8 cellular contexts compared by ENCODE assay signal in the genomic region with DNA sequence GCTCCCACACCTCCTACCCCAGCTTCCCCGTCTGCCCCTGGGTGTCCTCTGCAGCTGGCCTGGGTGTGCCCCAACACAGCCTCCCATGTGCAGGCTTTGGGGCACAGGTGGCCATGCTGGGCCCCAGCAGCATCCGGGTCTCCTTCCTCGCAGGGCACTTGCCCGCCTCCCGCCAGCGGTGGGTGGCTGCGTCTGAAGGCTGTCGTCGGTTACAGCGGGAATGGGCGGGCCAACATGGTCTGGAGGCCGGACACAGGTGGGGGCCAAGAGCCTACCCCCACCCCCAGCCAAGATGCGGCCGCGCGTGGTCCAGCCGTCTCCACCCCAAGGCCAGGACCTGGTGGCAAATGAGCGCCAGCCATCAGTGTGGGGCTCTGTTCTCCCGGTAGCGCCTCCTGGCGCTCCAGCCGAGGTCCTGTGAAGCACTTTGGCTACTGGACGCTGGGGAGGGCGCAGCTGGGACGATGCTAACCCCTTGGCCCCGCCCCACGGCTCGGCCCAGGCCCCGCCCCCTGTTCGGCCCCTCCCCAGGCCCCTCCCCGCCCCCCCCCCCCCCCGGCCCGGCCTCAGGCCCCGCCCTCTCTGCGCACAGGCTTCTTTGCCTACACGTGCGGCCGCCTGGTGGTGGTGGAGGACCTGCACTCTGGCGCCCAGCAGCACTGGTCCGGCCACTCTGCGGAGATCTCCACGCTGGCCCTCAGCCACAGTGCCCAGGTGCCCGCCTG. TPM values are rescaled to one million over a fixed set of nuclear protein-coding genes. Genes with fewer than 3 reads are reported as not detected.
DNase-seq lines count a peak whose midpoint lies in the region; ATAC-seq and TF ChIP-seq lines count a peak whose summit lies in the region.

No MANE protein-coding gene starts in this region.

- H3K36me3 ChIP-seq in A673 (ENCODE audit: insufficient read depth, low read length, poor library complexity, severe bottlenecking) (peaks cover 4% of the 10 kb centered on the region), rectal smooth muscle tissue (ENCODE audit: control insufficient read depth, insufficient read depth, low read length) (no peaks in the 10 kb centered on the region)

- in situ Hi-C loops in astrocyte of the cerebellum (cut with HindIII; ENCODE audit: low sequenced_read_pairs) = no loop called here

- CTCF ChIA-PET in A673 (lab: Charles Lee) = interaction anchor here (0.5 kb wide), 1 partner anchor 54 kb away, joined by 6 read pairs; no protein-coding TSS in a partner anchor

- H3K27me3 ChIP-seq in A673 (replicated peaks; ENCODE audit: insufficient read depth, low read depth, low read length, poor library complexity) (no peaks in the 10 kb centered on the region), right cardiac atrium (ENCODE audit: control insufficient read depth, insufficient read depth) (no peaks in the 10 kb centered on the region), rectal smooth muscle tissue (ENCODE audit: control insufficient read depth, insufficient read depth, low read length) (no peaks in the 10 kb centered on the region)

- peak; percentile 46 for ATAC-seq in GM18909 (IDR thresholded peaks at IDR 0.05; ENCODE audit: poor library complexity, unreplicated experiment)
- peak; percentile 78 to 85 for ATAC-seq in right cardiac atrium

- TF ChIP-seq CTCF in A673 (conservative IDR thresholded peaks at IDR 0.05; ENCODE audit: low read depth, low read length) = peak; percentile 41; the same call in 1 of the 2 replicates
- peak; percentile 43 for TF ChIP-seq CTCF in astrocyte of the cerebellum (IDR thresholded peaks at IDR 0.05; ENCODE audit: low read depth, low read length, missing control alignments)

- peak; percentile 78 for DNase-seq in A673 (ENCODE audit: low spot score)
- DNase-seq in Kasumi-1 (lab: John Stamatoyannopoulos, UW) = peak; percentile 62 to 67
- DNase-seq in T-helper 2 cell = peak in 4 of 5 experiments; percentile 49 to 70 (median 57)
- peak; percentile 32 for DNase-seq in astrocyte of the cerebellum (ENCODE audit: low read depth)
- DNase-seq in right cardiac atrium = peak; percentile 88 to 96 (median 95)
- DNase-seq in NCI-H1105 treated with DMSO at 0.1 percent for 48 hours (lab: John Stamatoyannopoulos, UW) = no peak

- BruUV-seq in A673 (replicated peaks; lab: Mats Ljungman, UMichigan) = no TSS peak

- POLR2A ChIA-PET in A673 (lab: Charles Lee; ENCODE audit: low non-redundant PET) = no interaction called here

- no peak overlapping the region for H3K9ac ChIP-seq in rectal smooth muscle tissue (ENCODE audit: low read length)

- peak overlapping the region; percentile 42 for H3K27ac ChIP-seq in A673 (ENCODE audit: low read depth, low read length, poor library complexity, severe bottlenecking)
- H3K27ac ChIP-seq in right cardiac atrium (ENCODE audit: low read length) = peak overlapping the region; percentile 39
- peak overlapping the region; percentile 76 for H3K27ac ChIP-seq in rectal smooth muscle tissue (ENCODE audit: low read depth, low read length)

- peaks cover 6% of the 10 kb centered on the region for H3K4me1 ChIP-seq in A673 (ENCODE audit: insufficient read depth, low read length, poor library complexity, severe bottlenecking)
- no peaks in the 10 kb centered on the region for H3K4me1 ChIP-seq in right cardiac atrium (ENCODE audit: control insufficient read depth, insufficient read depth, low read length)
- peaks cover 12% of the 10 kb centered on the region for H3K4me1 ChIP-seq in rectal smooth muscle tissue (ENCODE audit: control insufficient read depth, insufficient read depth, low read length)

- 24% methylated on average over 40 of the region's 43 CpGs for WGBS in right cardiac atrium

- H3K4me3 ChIP-seq in A673 (ENCODE audit: low read depth, low read length, poor library complexity, severe bottlenecking) (no peak overlapping the region), astrocyte of the cerebellum (ENCODE audit: low read depth, low read length) (no peak overlapping the region), right cardiac atrium (ENCODE audit: low read length) (no peak overlapping the region), rectal smooth muscle tissue (ENCODE audit: low read length) (peak overlapping the region; percentile 52)

- H3K9me3 ChIP-seq in A673 (ENCODE audit: low read depth, low read length, poor library complexity, severe bottlenecking) (no peaks in the 10 kb centered on the region), right cardiac atrium (ENCODE audit: control insufficient read depth, low read length) (no peaks in the 10 kb centered on the region)

- intact Hi-C loops in A673 (cut with micrococcal nuclease; ENCODE audit: unreplicated experiment) (no loop called here), right cardiac atrium (cut with DNase I) (loop anchor here in 3 of 4 donors (5.0 to 10.0 kb wide), 3 partner anchors 73 to 266 kb away; partner anchors contain the start of gene NME4 (in 1 of the 3))

RNA-seq across cellular contexts. Expression of gene RHOT2, which starts 7.3 kb away (rescaled TPM):
- total RNA-seq in A673 (2021) (184 and 193 TPM in 2 replicates), right cardiac atrium (100 to 1,000 TPM in 1 of 4 donors, 10 to 100 TPM in 3; 84.3 to 104 (median 90.8) TPM)
- 101 TPM for polyA plus RNA-seq in right cardiac atrium

RNA-seq across cellular contexts. Expression of gene WDR90, which starts 11.5 kb away (rescaled TPM):
- total RNA-seq in A673 (2021) (143 and 147 TPM in 2 replicates), right cardiac atrium (10 to 100 TPM; 10.5 to 13.7 (median 12.0) TPM)
- polyA plus RNA-seq in right cardiac atrium = 8.1 TPM

RNA-seq across cellular contexts. Expression of gene RHBDL1, which starts 14.8 kb away (rescaled TPM):
- total RNA-seq in A673 (2021) (1.5 and 2.3 TPM in 2 replicates), right cardiac atrium (1 to 10 TPM in 3 of 4 donors, under 1 TPM in 1; 0.89 to 2.9 (median 1.7) TPM)
- polyA plus RNA-seq in right cardiac atrium = 2.3 TPM

RNA-seq across cellular contexts. Expression of gene MCRIP2, which starts 19.0 kb away (rescaled TPM):
- total RNA-seq in A673 (2021) (22.4 and 27.1 TPM in 2 replicates), right cardiac atrium (100 to 1,000 TPM in 1 of 4 donors, 10 to 100 TPM in 3; 71.2 to 121 (median 85.6) TPM)
- 141 TPM for polyA plus RNA-seq in right cardiac atrium

RNA-seq across cellular contexts. Expression of gene STUB1, which starts 19.6 kb away (rescaled TPM):
- total RNA-seq in A673 (2021) (88.2 and 95.2 TPM in 2 replicates), right cardiac atrium (100 to 1,000 TPM; 114 to 121 (median 119) TPM)
- polyA plus RNA-seq in right cardiac atrium = 126 TPM
